In the genomic region with DNA sequence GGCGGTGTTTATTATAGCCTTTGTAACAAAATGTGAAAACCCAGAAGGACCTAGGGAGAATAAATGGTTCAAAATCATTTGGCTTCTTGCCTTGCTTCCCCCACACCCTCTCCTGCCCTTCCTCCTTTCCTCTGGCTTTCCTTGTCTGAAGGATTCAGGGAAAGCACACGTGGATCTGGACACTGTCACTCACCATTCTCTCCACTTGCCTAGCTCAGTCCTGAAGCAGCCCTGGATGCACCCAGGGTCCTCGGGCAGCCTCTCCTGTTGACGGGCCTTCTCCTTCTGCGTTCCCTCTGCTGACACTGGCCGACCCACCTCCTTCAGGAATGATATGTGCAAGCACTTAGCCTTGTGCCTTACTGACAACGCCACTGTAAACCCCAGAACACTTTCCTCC, we compare ENCODE assay signal across 1 cellular context.
TF ChIP-seq lines count a peak whose summit lies in the region.

No MANE protein-coding gene starts in this region.

TF ChIP-seq in IMR-90, 13 proteins besides CTCF, POLR2A, EP300 and RAD21 (continued from another document):
- TF ChIP-seq, protein P1, sequence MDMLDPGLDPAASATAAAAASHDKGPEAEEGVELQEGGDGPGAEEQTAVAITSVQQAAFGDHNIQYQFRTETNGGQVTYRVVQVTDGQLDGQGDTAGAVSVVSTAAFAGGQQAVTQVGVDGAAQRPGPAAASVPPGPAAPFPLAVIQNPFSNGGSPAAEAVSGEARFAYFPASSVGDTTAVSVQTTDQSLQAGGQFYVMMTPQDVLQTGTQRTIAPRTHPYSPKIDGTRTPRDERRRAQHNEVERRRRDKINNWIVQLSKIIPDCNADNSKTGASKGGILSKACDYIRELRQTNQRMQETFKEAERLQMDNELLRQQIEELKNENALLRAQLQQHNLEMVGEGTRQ (IDR thresholded peaks at IDR 0.05; ENCODE audit: low read depth, low read length) = no peak
- TF ChIP-seq MAZ (IDR thresholded peaks at IDR 0.05; ENCODE audit: borderline replicate concordance, low read depth, low read length) (no peak), CHD1 (IDR thresholded peaks at IDR 0.05; ENCODE audit: low read depth, low read length) (no peak), CEBPB (IDR thresholded peaks at IDR 0.05; ENCODE audit: low read depth, low read length) (no peak), RCOR1 (IDR thresholded peaks at IDR 0.05; ENCODE audit: insufficient replicate concordance, low read length) (no peak), BHLHE40 (IDR thresholded peaks at IDR 0.05; ENCODE audit: low read depth, low read length) (no peak), RFX5 (IDR thresholded peaks at IDR 0.05; ENCODE audit: low read depth, low read length) (no peak), SMC3 (IDR thresholded peaks at IDR 0.05; ENCODE audit: low read depth, low read length) (no peak), FOS (IDR thresholded peaks at IDR 0.05; ENCODE audit: low read depth, low read length) (no peak), MXI1 (IDR thresholded peaks at IDR 0.05; ENCODE audit: borderline replicate concordance, low read depth, low read length) (no peak)
- TF ChIP-seq, protein P2, sequence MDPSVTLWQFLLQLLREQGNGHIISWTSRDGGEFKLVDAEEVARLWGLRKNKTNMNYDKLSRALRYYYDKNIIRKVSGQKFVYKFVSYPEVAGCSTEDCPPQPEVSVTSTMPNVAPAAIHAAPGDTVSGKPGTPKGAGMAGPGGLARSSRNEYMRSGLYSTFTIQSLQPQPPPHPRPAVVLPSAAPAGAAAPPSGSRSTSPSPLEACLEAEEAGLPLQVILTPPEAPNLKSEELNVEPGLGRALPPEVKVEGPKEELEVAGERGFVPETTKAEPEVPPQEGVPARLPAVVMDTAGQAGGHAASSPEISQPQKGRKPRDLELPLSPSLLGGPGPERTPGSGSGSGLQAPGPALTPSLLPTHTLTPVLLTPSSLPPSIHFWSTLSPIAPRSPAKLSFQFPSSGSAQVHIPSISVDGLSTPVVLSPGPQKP (IDR thresholded peaks at IDR 0.05; ENCODE audit: borderline replicate concordance, low read depth, low read length) = no peak
